Comparison of ENCODE assay signal across 9 cellular contexts in genomic region chr17:44919885-44920564, GRCh38. TPM values are rescaled to one million over a fixed set of nuclear protein-coding genes. Genes with fewer than 3 reads are reported as not detected.
A peak's percentile ranks its signal among the peaks of the same experiment; 100 is the strongest.
DNase-seq lines count a peak whose midpoint lies in the region; ATAC-seq and TF ChIP-seq lines count a peak whose summit lies in the region.
"Had no signal": no experiment of that assay in that cellular context is flagged by ENCODE, and none has a peak within 500 bp of the region (broad histone marks: within the 10 kb centered on the region; RNA-seq: fewer than 3 reads in every experiment).

No MANE protein-coding gene starts in this region.

- POLR2A ChIA-PET in PC-3 (lab: Charles Lee; ENCODE audit: unreplicated experiment), result no interaction called here
- POLR2A ChIA-PET in naive thymus-derived CD8-positive, alpha-beta T cell (lab: Charles Lee), result interaction anchor here (0.6 to 1.0 kb wide), 3 partner anchors 129 to 228 kb away, joined by 3 to 6 read pairs (median 3); partner anchors contain the start of genes ACBD4 and HEXIM1

- H3K79me2 ChIP-seq in PC-3 (ENCODE audit: low read length), result no peaks in the 10 kb centered on the region

- H3K4me2 ChIP-seq in PC-3 (ENCODE audit: low read length), result peak overlapping the region; percentile 49; the same call in 1 of the 2 replicates

- H3F3A ChIP-seq in PC-3 (ENCODE audit: low read length, unreplicated experiment), result peaks cover 7% of the 10 kb centered on the region

- H3K4me3 Mint-ChIP-seq in naive thymus-derived CD8-positive, alpha-beta T cell, result peak overlapping the region in 1 of 10 donors; percentile 22
- H3K4me3 Mint-ChIP-seq in stimulated activated naive CD8-positive, alpha-beta T cell treated with anti-CD3 and anti-CD28 coated beads, Interleukin-15, amount 100 ng/mL, for 72 hours, result no peak overlapping the region

- H3K9me3 Mint-ChIP-seq in naive thymus-derived CD8-positive, alpha-beta T cell, result no peaks in the 10 kb centered on the region
- H3K9me3 Mint-ChIP-seq in stimulated activated naive CD8-positive, alpha-beta T cell treated with anti-CD3 and anti-CD28 coated beads, Interleukin-15, amount 100 ng/mL, for 72 hours, result no peaks in the 10 kb centered on the region

- ATAC-seq in GM18861 (IDR thresholded peaks at IDR 0.05; ENCODE audit: unreplicated experiment), result peak; percentile 76
- peak; percentile 90 for ATAC-seq in PC-3
- ATAC-seq in naive thymus-derived CD8-positive, alpha-beta T cell, result peak; percentile 89 to 98
- ATAC-seq in stimulated activated naive CD8-positive, alpha-beta T cell treated with anti-CD3 and anti-CD28 coated beads, Interleukin-15, amount 100 ng/mL, for 72 hours, result peak; percentile 90

- BruUV-seq in PC-3 (replicated peaks; lab: Mats Ljungman, UMichigan), result no TSS peak

- intact Hi-C loops in PC-3 (cut with micrococcal nuclease), result loop anchor here (1.0 to 5.0 kb wide), 3 partner anchors 57 to 212 kb away; partner anchors contain the start of gene PLCD3

- DNase-seq in AG09319 (ENCODE audit: extremely low read depth, low read depth) (peak; percentile 65), HT1080 (ENCODE audit: low read depth) (peak; percentile 70), PC-3 (peak; percentile 93), fibroblast of gingiva (ENCODE audit: low read depth) (peak; percentile 76)
- DNase-seq in activated T-cell treated with anti-CD3 and anti-CD28 coated beads, Interleukin-2, amount 50 U/mL, for 1 hour, result peak; percentile 60
- DNase-seq in naive thymus-derived CD8-positive, alpha-beta T cell, result peak in 9 of 10 donors; percentile 27 to 78 (median 48)
- DNase-seq in stimulated activated naive CD8-positive, alpha-beta T cell treated with anti-CD3 and anti-CD28 coated beads, Interleukin-15, amount 100 ng/mL, for 72 hours, result peak; percentile 59 to 74

- H3K27me3 ChIP-seq in PC-3 (ENCODE audit: low read length), result no peaks in the 10 kb centered on the region

- CTCF ChIA-PET in PC-3 (lab: Charles Lee), result interaction anchor here (0.6 to 2.7 kb wide), 11 partner anchors 10 to 179 kb away, joined by 3 to 45 read pairs (median 5); partner anchors contain the start of gene EFTUD2

- no peaks in the 10 kb centered on the region for H4K20me1 ChIP-seq in PC-3 (ENCODE audit: low read length)

- no peaks in the 10 kb centered on the region for H3K9me3 ChIP-seq in PC-3 (ENCODE audit: low read length)

- TF ChIP-seq CTCF in AG09319 (IDR thresholded peaks at IDR 0.05; ENCODE audit: low read depth, low read length), result peak; percentile 91
- peak; percentile 98 for TF ChIP-seq CTCF in PC-3 (conservative IDR thresholded peaks at IDR 0.05; ENCODE audit: low read depth, low read length)

- peak overlapping the region; percentile 78 for H2AFZ ChIP-seq in PC-3 (ENCODE audit: low read length)

- peaks cover 24% of the 10 kb centered on the region for H3K4me1 ChIP-seq in PC-3 (ENCODE audit: insufficient read depth, low read length)

- H3K9me2 ChIP-seq in PC-3 (replicated peaks; ENCODE audit: low read length), result no peaks in the 10 kb centered on the region

- no peak overlapping the region for H3K9ac ChIP-seq in PC-3 (ENCODE audit: low read length)

- no peak overlapping the region for H3K4me3 ChIP-seq in PC-3 (ENCODE audit: low read length)

- no peaks in the 10 kb centered on the region for H3K4me1 Mint-ChIP-seq in naive thymus-derived CD8-positive, alpha-beta T cell
- peaks cover 12% of the 10 kb centered on the region for H3K4me1 Mint-ChIP-seq in stimulated activated naive CD8-positive, alpha-beta T cell treated with anti-CD3 and anti-CD28 coated beads, Interleukin-15, amount 100 ng/mL, for 72 hours

- no peaks in the 10 kb centered on the region for H3K36me3 ChIP-seq in PC-3 (ENCODE audit: low read depth, low read length)

- H3K36me3 Mint-ChIP-seq in naive thymus-derived CD8-positive, alpha-beta T cell, result no peaks in the 10 kb centered on the region

- H3K27ac ChIP-seq in PC-3 (ENCODE audit: low read length), result no peak overlapping the region

- peak overlapping the region in 1 of 10 donors; percentile 21 for H3K27ac Mint-ChIP-seq in naive thymus-derived CD8-positive, alpha-beta T cell
- H3K27ac Mint-ChIP-seq in stimulated activated naive CD8-positive, alpha-beta T cell treated with anti-CD3 and anti-CD28 coated beads, Interleukin-15, amount 100 ng/mL, for 72 hours, result no peak overlapping the region

- peaks cover 1 to 36% (median 13%) of the 10 kb centered on the region in 5 donors for H3K27me3 Mint-ChIP-seq in naive thymus-derived CD8-positive, alpha-beta T cell
- peaks cover 42% of the 10 kb centered on the region for H3K27me3 Mint-ChIP-seq in stimulated activated naive CD8-positive, alpha-beta T cell treated with anti-CD3 and anti-CD28 coated beads, Interleukin-15, amount 100 ng/mL, for 72 hours

RNA-seq across cellular contexts. Expression of gene GFAP, which starts 4.7 kb away (rescaled TPM):
- 0.07 and 0.18 TPM in 2 replicates for total RNA-seq in HT1080 (2014; rRNA removed; shearing (Covaris generic))
- polyA plus RNA-seq in HT1080 (2015; cell fraction: cytosol; rRNA removed), result 0.03 and 0.21 TPM in 2 replicates
- 0.12 and 0.26 TPM in 2 replicates for polyA plus RNA-seq in HT1080 (2015; cell fraction: nucleus; rRNA removed)
- 0.29 and 0.46 TPM in 2 replicates for total RNA-seq in PC-3 (2014; rRNA removed)
- not detected for total RNA-seq in naive thymus-derived CD8-positive, alpha-beta T cell
- polyA plus RNA-seq in naive thymus-derived CD8-positive, alpha-beta T cell, result under 1 TPM in 2 of 3 donors, not detected in 1; 0.06 to 0.24 TPM

RNA-seq across cellular contexts. Expression of gene EFTUD2, which starts 20.8 kb away (rescaled TPM):
- total RNA-seq in HT1080 (2014; rRNA removed; shearing (Covaris generic)), result 122 and 137 TPM in 2 replicates
- polyA plus RNA-seq in HT1080 (2015; cell fraction: cytosol; rRNA removed), result 87.2 and 99.6 TPM in 2 replicates
- 217 and 226 TPM in 2 replicates for polyA plus RNA-seq in HT1080 (2015; cell fraction: nucleus; rRNA removed)
- total RNA-seq in PC-3 (2014; rRNA removed), result 227 and 292 TPM in 2 replicates
- total RNA-seq in naive thymus-derived CD8-positive, alpha-beta T cell, result 100 to 1,000 TPM; 101 to 113 TPM
- 10 to 100 TPM; 57.0 to 79.0 (median 68.3) TPM for polyA plus RNA-seq in naive thymus-derived CD8-positive, alpha-beta T cell

RNA-seq across cellular contexts. Expression of gene KIF18B, which starts 27.5 kb away (rescaled TPM):
- total RNA-seq in HT1080 (2014; rRNA removed; shearing (Covaris generic)), result 13.1 and 15.9 TPM in 2 replicates
- polyA plus RNA-seq in HT1080 (2015; cell fraction: cytosol; rRNA removed), result 28.7 and 28.8 TPM in 2 replicates
- 136 and 138 TPM in 2 replicates for polyA plus RNA-seq in HT1080 (2015; cell fraction: nucleus; rRNA removed)
- 25.0 and 28.5 TPM in 2 replicates for total RNA-seq in PC-3 (2014; rRNA removed)
- not detected for total RNA-seq in naive thymus-derived CD8-positive, alpha-beta T cell
- polyA plus RNA-seq in naive thymus-derived CD8-positive, alpha-beta T cell, result not detected

RNA-seq across cellular contexts. Expression of gene C1QL1, which starts 48.1 kb away (rescaled TPM):
- total RNA-seq in HT1080 (2014; rRNA removed; shearing (Covaris generic)), result 3.1 and 3.6 TPM in 2 replicates
- polyA plus RNA-seq in HT1080 (2015; cell fraction: cytosol; rRNA removed), result 18.3 and 22.2 TPM in 2 replicates
- polyA plus RNA-seq in HT1080 (2015; cell fraction: nucleus; rRNA removed), result 5.6 and 6.4 TPM in 2 replicates
- total RNA-seq in PC-3 (2014; rRNA removed), result 2.8 and 4.1 TPM in 2 replicates
- total RNA-seq in naive thymus-derived CD8-positive, alpha-beta T cell, result not detected
- polyA plus RNA-seq in naive thymus-derived CD8-positive, alpha-beta T cell, result not detected
- total RNA-seq: subcutaneous adipose tissue had no signal

Comparison
In these comparisons a context has a peak if more than half of its experiments do, and no peak if none do; other contexts are left out.
1. RNA of gene KIF18B, which starts 27.5 kb away (total RNA-seq): 25.0 to 28.5 TPM in PC-3 and 13.1 to 15.9 TPM in HT1080; not detected in naive thymus-derived CD8-positive, alpha-beta T cell; every median in the first group is over 10 times any median in the second.
2. Peak in every context shown above with its lines, with median percentiles within 50 percentile points of each other: DNase-seq and ATAC-seq.